ENCODE assay signal across 8 cellular contexts in the genomic region with DNA sequence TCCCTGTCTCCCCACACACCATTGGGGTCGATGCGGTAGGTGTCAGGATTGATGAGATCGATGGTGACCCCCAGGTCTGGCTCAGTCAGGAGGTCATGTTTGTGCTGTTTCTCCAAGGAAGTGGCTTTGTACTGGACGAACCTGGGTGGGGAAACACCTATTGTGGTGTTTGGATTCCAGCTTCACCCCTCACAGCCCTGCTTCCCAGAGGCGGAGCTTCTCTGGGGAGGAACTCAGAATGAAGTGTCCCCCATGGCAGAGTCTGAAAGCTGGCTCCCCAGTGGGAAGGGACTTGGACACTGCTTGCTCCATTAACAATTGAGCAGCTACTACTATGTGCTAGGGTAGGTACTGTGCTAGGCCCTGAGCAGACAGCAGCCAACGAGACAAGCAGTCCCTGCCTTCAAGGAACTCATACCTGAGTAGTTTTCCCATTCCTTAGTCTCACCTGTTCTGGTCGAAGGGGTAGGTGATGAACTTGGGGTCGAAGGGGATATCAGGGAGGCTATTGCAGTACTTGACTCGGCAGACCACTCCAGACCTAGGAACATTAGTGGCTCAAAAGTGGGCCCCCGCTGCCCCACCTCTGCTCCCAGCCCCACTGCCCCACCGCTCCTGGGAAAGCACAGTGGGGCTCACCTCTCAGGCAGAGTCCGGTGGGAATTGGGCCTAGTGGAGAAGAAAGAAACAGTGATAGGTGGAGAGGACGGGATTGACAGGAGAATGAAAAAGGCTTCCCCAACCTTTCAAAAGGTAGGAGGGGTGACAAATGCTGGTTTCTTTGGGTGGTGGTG. TPM values are rescaled to one million over a fixed set of nuclear protein-coding genes. Genes with fewer than 3 reads are reported as not detected.
DNase-seq lines count a peak whose midpoint lies in the region; ATAC-seq lines count a peak whose summit lies in the region.

No MANE protein-coding gene starts in this region.

- ATAC-seq in activated CD4-positive, alpha-beta T cell treated with anti-CD3 and anti-CD28 coated beads for 36 hours, result no peak
- no peak for ATAC-seq in activated naive CD4-positive, alpha-beta T cell treated with anti-CD3 and anti-CD28 coated beads, Interleukin-2, amount 50 U/mL, for 72 hours
- ATAC-seq in HG03565 (IDR thresholded peaks at IDR 0.05; ENCODE audit: unreplicated experiment), result no peak

- intact Hi-C loops in activated CD4-positive, alpha-beta T cell treated with anti-CD3 and anti-CD28 coated beads for 36 hours (cut with DNase I, micrococcal nuclease), result loop anchor here (2.0 to 5.0 kb wide), 5 partner anchors 47 to 1327 kb away; a partner anchor contains a TSS

- H3K36me3 ChIP-seq in iPS-20b (ENCODE audit: insufficient read depth, low read depth, low read length), result peaks cover 66% of the 10 kb centered on the region

- no peaks in the 10 kb centered on the region for H3K27me3 Mint-ChIP-seq in activated CD4-positive, alpha-beta T cell treated with anti-CD3 and anti-CD28 coated beads for 36 hours

- no peaks in the 10 kb centered on the region for H3K9me3 ChIP-seq in iPS-20b (ENCODE audit: insufficient read depth, low read depth, low read length)

- H3K9ac ChIP-seq in iPS-20b (ENCODE audit: low read depth, low read length), result peak overlapping the region; percentile 86

- H3K4me1 Mint-ChIP-seq in activated CD4-positive, alpha-beta T cell treated with anti-CD3 and anti-CD28 coated beads for 36 hours, result peaks cover 28% of the 10 kb centered on the region

- POLR2A ChIA-PET in activated CD4-positive, alpha-beta T cell treated with anti-CD3 and anti-CD28 coated beads for 36 hours (lab: Charles Lee), result interaction anchor here (0.6 kb wide), 1 partner anchor 49 kb away, joined by 4 read pairs; no protein-coding TSS in a partner anchor

- peaks cover 38% of the 10 kb centered on the region for H3K36me3 Mint-ChIP-seq in activated CD4-positive, alpha-beta T cell treated with anti-CD3 and anti-CD28 coated beads for 36 hours (ENCODE audit: low read depth)
- H3K36me3 Mint-ChIP-seq in activated naive CD4-positive, alpha-beta T cell treated with anti-CD3 and anti-CD28 coated beads, Interleukin-2, amount 50 U/mL, for 72 hours, result peaks cover 14 to 21% of the 10 kb centered on the region in 2 donors

- H3K9me3 Mint-ChIP-seq in activated CD4-positive, alpha-beta T cell treated with anti-CD3 and anti-CD28 coated beads for 36 hours (ENCODE audit: low read depth), result no peaks in the 10 kb centered on the region
- H3K9me3 Mint-ChIP-seq in activated naive CD4-positive, alpha-beta T cell treated with anti-CD3 and anti-CD28 coated beads, Interleukin-2, amount 50 U/mL, for 72 hours, result no peaks in the 10 kb centered on the region

- no peak for DNase-seq in activated CD4-positive, alpha-beta T cell treated with anti-CD3 and anti-CD28 coated beads for 36 hours
- no peak for DNase-seq in activated CD4-positive, alpha-beta T cell treated with anti-CD3 and anti-CD28 coated beads, Interleukin-2, amount 50 U/mL, for 48 hours
- no peak for DNase-seq in activated naive CD4-positive, alpha-beta T cell treated with anti-CD3 and anti-CD28 coated beads, Interleukin-2, amount 50 U/mL, for 72 hours (ENCODE audit: low spot score in 2 of 2)
- DNase-seq in substantia nigra (lab: John Stamatoyannopoulos, UW) (no peak), kidney tubule cell (ENCODE audit: low spot score) (no peak), NCI-H2107 (lab: John Stamatoyannopoulos, UW) (no peak)

- peaks cover 9% of the 10 kb centered on the region for H3K4me1 ChIP-seq in iPS-20b (ENCODE audit: insufficient read depth, low read length)

- H3K27ac ChIP-seq in iPS-20b (ENCODE audit: low read length), result peak overlapping the region; percentile 54
- H3K27ac ChIP-seq in substantia nigra (ENCODE audit: low read depth, low read length, poor library complexity, severe bottlenecking), result peak overlapping the region; percentile 96

- peak overlapping the region; percentile 98 for H3K27ac Mint-ChIP-seq in activated CD4-positive, alpha-beta T cell treated with anti-CD3 and anti-CD28 coated beads for 36 hours
- H3K27ac Mint-ChIP-seq in activated naive CD4-positive, alpha-beta T cell treated with anti-CD3 and anti-CD28 coated beads, Interleukin-2, amount 50 U/mL, for 72 hours, result peak overlapping the region; percentile 99

- peak overlapping the region; percentile 99 for H3K4me3 Mint-ChIP-seq in activated CD4-positive, alpha-beta T cell treated with anti-CD3 and anti-CD28 coated beads for 36 hours

- CTCF ChIA-PET in activated CD4-positive, alpha-beta T cell treated with anti-CD3 and anti-CD28 coated beads for 36 hours (lab: Charles Lee), result interaction anchor here (0.8 to 1.0 kb wide), 3 partner anchors 21 to 56 kb away, joined by 3 to 4 read pairs (median 3); a partner anchor contains a TSS

- H3K27me3 ChIP-seq in iPS-20b (ENCODE audit: insufficient read depth, low read length), result no peaks in the 10 kb centered on the region

- peak overlapping the region; percentile 80 for H3K4me3 ChIP-seq in iPS-20b (ENCODE audit: low read length)

RNA-seq across cellular contexts. Expression of a gene that starts 1.1 kb away (rescaled TPM):
- total RNA-seq in activated CD4-positive, alpha-beta T cell treated with anti-CD3 and anti-CD28 coated beads for 36 hours, result 10 to 100 TPM; 40.4 to 54.2 TPM
- 10 to 100 TPM; 42.2 to 58.2 TPM for total RNA-seq in activated naive CD4-positive, alpha-beta T cell treated with anti-CD3 and anti-CD28 coated beads, Interleukin-2, amount 50 U/mL, for 72 hours

RNA-seq across cellular contexts. Expression of a gene that starts 1.4 kb away (rescaled TPM):
- 10 to 100 TPM; 24.0 to 34.6 TPM for total RNA-seq in activated CD4-positive, alpha-beta T cell treated with anti-CD3 and anti-CD28 coated beads for 36 hours
- 10 to 100 TPM; 22.2 to 23.6 TPM for total RNA-seq in activated naive CD4-positive, alpha-beta T cell treated with anti-CD3 and anti-CD28 coated beads, Interleukin-2, amount 50 U/mL, for 72 hours

RNA-seq across cellular contexts. Expression of a gene that starts 16.8 kb away (rescaled TPM):
- total RNA-seq in activated CD4-positive, alpha-beta T cell treated with anti-CD3 and anti-CD28 coated beads for 36 hours, result 10 to 100 TPM; 69.1 to 69.3 TPM
- 100 to 1,000 TPM in 1 of 2 donors, 10 to 100 TPM in 1; 59.7 to 183 TPM for total RNA-seq in activated naive CD4-positive, alpha-beta T cell treated with anti-CD3 and anti-CD28 coated beads, Interleukin-2, amount 50 U/mL, for 72 hours

RNA-seq across cellular contexts. Expression of a gene that starts 22.7 kb away (rescaled TPM):
- total RNA-seq in activated CD4-positive, alpha-beta T cell treated with anti-CD3 and anti-CD28 coated beads for 36 hours, result 10 to 100 TPM; 46.0 to 65.5 TPM
- 10 to 100 TPM; 52.4 to 55.6 TPM for total RNA-seq in activated naive CD4-positive, alpha-beta T cell treated with anti-CD3 and anti-CD28 coated beads, Interleukin-2, amount 50 U/mL, for 72 hours

RNA-seq across cellular contexts. Expression of a gene that starts 45.9 kb away (rescaled TPM):
- 1,000 to 10,000 TPM; 3,146 to 3,331 TPM for total RNA-seq in activated CD4-positive, alpha-beta T cell treated with anti-CD3 and anti-CD28 coated beads for 36 hours
- 1,000 to 10,000 TPM; 3,128 to 3,624 TPM for total RNA-seq in activated naive CD4-positive, alpha-beta T cell treated with anti-CD3 and anti-CD28 coated beads, Interleukin-2, amount 50 U/mL, for 72 hours
